8 cellular contexts compared by ENCODE assay signal in genomic region chr2:29238497-29238896, GRCh38.
DNase-seq lines count a peak whose midpoint lies in the region; ATAC-seq and TF ChIP-seq lines count a peak whose summit lies in the region.

No MANE protein-coding gene starts in this region.

- dilution Hi-C loops in mammary epithelial cell (cut with HindIII; ENCODE audit: low sequenced_read_pairs), result no loop called here

- POLR2A ChIA-PET in activated CD4-positive, alpha-beta memory T cell treated with anti-CD3 and anti-CD28 coated beads for 36 hours (lab: Charles Lee), result no interaction called here
- POLR2A ChIA-PET in activated CD4-positive, alpha-beta memory T cell treated with anti-CD3 and anti-CD28 coated beads, Interleukin-2, amount 10 ng/mL, durations not matched to agents 7 days and 5 days (lab: Charles Lee), result no interaction called here

- no peaks in the 10 kb centered on the region for H3K36me3 Mint-ChIP-seq in activated CD4-positive, alpha-beta memory T cell treated with anti-CD3 and anti-CD28 coated beads for 36 hours
- H3K36me3 Mint-ChIP-seq in activated CD4-positive, alpha-beta memory T cell treated with anti-CD3 and anti-CD28 coated beads, Interleukin-2, amount 10 ng/mL, durations not matched to agents 7 days and 5 days (ENCODE audit: low read depth), result no peaks in the 10 kb centered on the region

- H3K36me3 ChIP-seq in mammary epithelial cell (ENCODE audit: insufficient read depth, low read length), result no peaks in the 10 kb centered on the region
- H3K36me3 ChIP-seq in prostate gland, result no peaks in the 10 kb centered on the region

- ATAC-seq in GM21825 (IDR thresholded peaks at IDR 0.05; ENCODE audit: unreplicated experiment), result no peak

- peak; percentile 92 to 93 for TF ChIP-seq CTCF in mammary epithelial cell (conservative IDR thresholded peaks at IDR 0.05 in 1 of 2, IDR thresholded peaks at IDR 0.05 in 1 of 2; ENCODE audit: extremely low read depth in 1 of 2, insufficient read depth in 1 of 2, low read depth in 1 of 2, low read length in 2 of 2)
- peak in 3 of 4 experiments; percentile 29 to 56 (median 51) for TF ChIP-seq CTCF in prostate gland (IDR thresholded peaks at IDR 0.05)

- no peaks in the 10 kb centered on the region for H4K20me1 ChIP-seq in mammary epithelial cell (ENCODE audit: insufficient read depth, low read length)

- no peak for TF ChIP-seq POLR2A in prostate gland (IDR thresholded peaks at IDR 0.05)

- H3K4me3 Mint-ChIP-seq in activated CD4-positive, alpha-beta memory T cell treated with anti-CD3 and anti-CD28 coated beads for 36 hours, result no peak overlapping the region
- H3K4me3 Mint-ChIP-seq in activated CD4-positive, alpha-beta memory T cell treated with anti-CD3 and anti-CD28 coated beads, Interleukin-2, amount 10 ng/mL, durations not matched to agents 7 days and 5 days, result no peak overlapping the region

- H3K27ac ChIP-seq in mammary epithelial cell (ENCODE audit: insufficient read depth, low read depth, low read length) (no peak overlapping the region), prostate gland (no peak overlapping the region)

- H3K27ac Mint-ChIP-seq in activated CD4-positive, alpha-beta memory T cell treated with anti-CD3 and anti-CD28 coated beads for 36 hours, result no peak overlapping the region
- no peak overlapping the region for H3K27ac Mint-ChIP-seq in activated CD4-positive, alpha-beta memory T cell treated with anti-CD3 and anti-CD28 coated beads, Interleukin-2, amount 10 ng/mL, durations not matched to agents 7 days and 5 days

- no peak overlapping the region for H3K9ac ChIP-seq in mammary epithelial cell (ENCODE audit: insufficient read depth, low read length)

- intact Hi-C loops in activated CD4-positive, alpha-beta memory T cell treated with anti-CD3 and anti-CD28 coated beads for 36 hours (cut with micrococcal nuclease), result no loop called here
- intact Hi-C loops in mammary epithelial cell (cut with micrococcal nuclease), result loop anchor here (1.0 to 5.0 kb wide), 3 partner anchors 56 to 834 kb away; no protein-coding TSS in a partner anchor
- intact Hi-C loops in prostate gland (cut with DNase I), result no loop called here

- CTCF ChIA-PET in activated CD4-positive, alpha-beta memory T cell treated with anti-CD3 and anti-CD28 coated beads for 36 hours (lab: Charles Lee), result no interaction called here
- CTCF ChIA-PET in activated CD4-positive, alpha-beta memory T cell treated with anti-CD3 and anti-CD28 coated beads, Interleukin-2, amount 10 ng/mL, durations not matched to agents 7 days and 5 days (lab: Charles Lee), result no interaction called here
- CTCF ChIA-PET in mammary epithelial cell (lab: Charles Lee; ENCODE audit: low non-redundant PET), result interaction anchor here (0.7 kb wide), 1 partner anchor 669 kb away, joined by 3 read pairs; no protein-coding TSS in a partner anchor

- H3K27me3 ChIP-seq in mammary epithelial cell (ENCODE audit: insufficient read depth, low read length) (no peaks in the 10 kb centered on the region), prostate gland (replicated peaks; ENCODE audit: insufficient read depth) (no peaks in the 10 kb centered on the region)

- no peak overlapping the region for H3K4me2 ChIP-seq in mammary epithelial cell (ENCODE audit: insufficient read depth, low read depth, low read length)

- no peaks in the 10 kb centered on the region for H3K79me2 ChIP-seq in mammary epithelial cell (ENCODE audit: insufficient read depth, low read length)

- H3K4me3 ChIP-seq in mammary epithelial cell (replicated peaks in 1 of 3; ENCODE audit: insufficient read depth in 1 of 3, low read depth in 2 of 3, low read length in 3 of 3) (no peak overlapping the region), prostate gland (no peak overlapping the region)

- peaks cover 2% of the 10 kb centered on the region for H3K27me3 Mint-ChIP-seq in activated CD4-positive, alpha-beta memory T cell treated with anti-CD3 and anti-CD28 coated beads for 36 hours
- peaks cover 12% of the 10 kb centered on the region for H3K27me3 Mint-ChIP-seq in activated CD4-positive, alpha-beta memory T cell treated with anti-CD3 and anti-CD28 coated beads, Interleukin-2, amount 10 ng/mL, durations not matched to agents 7 days and 5 days

- H2AFZ ChIP-seq in mammary epithelial cell (ENCODE audit: low read depth, low read length), result no peak overlapping the region

- DNase-seq in activated CD4-positive, alpha-beta memory T cell treated with anti-CD3 and anti-CD28 coated beads for 36 hours, result peak; percentile 25
- no peak for DNase-seq in activated CD4-positive, alpha-beta memory T cell treated with anti-CD3 and anti-CD28 coated beads, Interleukin-2, amount 10 ng/mL, durations not matched to agents 7 days and 5 days
- peak; percentile 18 for DNase-seq in LHCN-M2 (ENCODE audit: low read depth)
- DNase-seq in mammary epithelial cell, result peak; percentile 40
- no peak for DNase-seq in prostate gland (ENCODE audit: low spot score)
- no peak for DNase-seq in NCI-H1105 (lab: John Stamatoyannopoulos, UW)
- no peak for DNase-seq in NOMO-1 (lab: John Stamatoyannopoulos, UW; ENCODE audit: unreplicated experiment in 2 of 2)

- BruUV-seq in mammary epithelial cell (replicated peaks; lab: Mats Ljungman, UMichigan), result no TSS peak

- H3K4me1 Mint-ChIP-seq in activated CD4-positive, alpha-beta memory T cell treated with anti-CD3 and anti-CD28 coated beads for 36 hours (ENCODE audit: low read depth), result no peaks in the 10 kb centered on the region
- no peaks in the 10 kb centered on the region for H3K4me1 Mint-ChIP-seq in activated CD4-positive, alpha-beta memory T cell treated with anti-CD3 and anti-CD28 coated beads, Interleukin-2, amount 10 ng/mL, durations not matched to agents 7 days and 5 days

- 57% methylated on average over 7 of the region's 7 CpGs for WGBS in mammary epithelial cell (ENCODE audit: low coverage, missing lambda C conversion rate)
- 74% methylated on average over 7 of the region's 7 CpGs for WGBS in prostate gland

- in situ Hi-C loops in mammary epithelial cell (cut with MboI; ENCODE audit: low sequenced_read_pairs in 2 of 2), result no loop called here

- no peaks in the 10 kb centered on the region for H3K9me3 ChIP-seq in mammary epithelial cell (replicated peaks; ENCODE audit: insufficient read depth, low read length)
- no peaks in the 10 kb centered on the region for H3K9me3 ChIP-seq in prostate gland

- no peaks in the 10 kb centered on the region for H3K4me1 ChIP-seq in mammary epithelial cell (ENCODE audit: insufficient read depth, low read length)
- H3K4me1 ChIP-seq in prostate gland (replicated peaks), result no peaks in the 10 kb centered on the region

- no peaks in the 10 kb centered on the region for H3K9me3 Mint-ChIP-seq in activated CD4-positive, alpha-beta memory T cell treated with anti-CD3 and anti-CD28 coated beads for 36 hours
- H3K9me3 Mint-ChIP-seq in activated CD4-positive, alpha-beta memory T cell treated with anti-CD3 and anti-CD28 coated beads, Interleukin-2, amount 10 ng/mL, durations not matched to agents 7 days and 5 days, result no peaks in the 10 kb centered on the region

Comparison
In these comparisons a context has a peak if more than half of its experiments do, and no peak if none do; other contexts are left out.
1. DNase-seq: peak in activated CD4-positive, alpha-beta memory T cell treated with anti-CD3 and anti-CD28 coated beads for 36 hours (single experiment), LHCN-M2 (single experiment) and mammary epithelial cell (single experiment); none in activated CD4-positive, alpha-beta memory T cell treated with anti-CD3 and anti-CD28 coated beads, Interleukin-2, amount 10 ng/mL, durations not matched to agents 7 days and 5 days (single experiment), prostate gland (single experiment), NCI-H1105 (single experiment) and NOMO-1 (0 of 2).